Comparison of ENCODE assay signal across 8 cellular contexts in genomic region chr14:75427482-75428229, GRCh38. TPM values are rescaled to one million over a fixed set of nuclear protein-coding genes. Genes with fewer than 3 reads are reported as not detected.
DNase-seq lines count a peak whose midpoint lies in the region; ATAC-seq and TF ChIP-seq lines count a peak whose summit lies in the region.

JDP2 (plus strand) TSS chr14:75428022; CDS start chr14:75437921, 9,899 bp downstream.

- DNase-seq in AG04450 (ENCODE audit: low read depth, low spot score) (peak; percentile 55), SIG-M5 (lab: John Stamatoyannopoulos, UW) (peak; percentile 6), germinal center (ENCODE audit: low spot score) (peak; percentile 60), tibial nerve (ENCODE audit: low spot score in 2 of 2) (peak; percentile 90 to 96)
- DNase-seq in activated naive CD4-positive, alpha-beta T cell treated with anti-CD3 and anti-CD28 coated beads, Interleukin-2, amount 50 U/mL, for 72 hours (ENCODE audit: low spot score in 2 of 2), result peak in 1 of 2 donors; percentile 41

- H3K27ac ChIP-seq in AG04450 (ENCODE audit: low read depth, low read length) (peak within 1 kb of the TSS; percentile 21), tibial nerve (peak within 1 kb of the TSS; percentile 87 to 95 (median 91))

- POLR2A ChIA-PET in AG04450 (lab: Yijun Ruan, JAX), result interaction anchor here (0.5 to 1.7 kb wide), 6 partner anchors 13 to 538 kb away, joined by 3 to 8 read pairs (median 4); no protein-coding TSS in a partner anchor

- H3K36me3 ChIP-seq in neuron (ENCODE audit: insufficient read depth, low read length) (no peaks in the 10 kb centered on the region), tibial nerve (peaks cover 0 to 9% (median 0%) of the 10 kb centered on the region in 3 donors)

- peak within 1 kb of the TSS; percentile 89 for H2AFZ ChIP-seq in neuron (ENCODE audit: low read depth, low read length)

- TF ChIP-seq EP300 in tibial nerve (IDR thresholded peaks at IDR 0.05), result peak; percentile 76 to 93

- ATAC-seq in GM18867 (IDR thresholded peaks at IDR 0.05; ENCODE audit: unreplicated experiment), result peak; percentile 43
- peak; percentile 28 for ATAC-seq in HG03565 (IDR thresholded peaks at IDR 0.05; ENCODE audit: unreplicated experiment)
- peak; percentile 57 to 58 for ATAC-seq in activated naive CD4-positive, alpha-beta T cell treated with anti-CD3 and anti-CD28 coated beads, Interleukin-2, amount 50 U/mL, for 72 hours

- CTCF ChIA-PET in AG04450 (lab: Charles Lee), result interaction anchor here (0.5 to 2.7 kb wide), 3 partner anchors 9 to 116 kb away, joined by 4 to 14 read pairs (median 5); no protein-coding TSS in a partner anchor

- peak within 1 kb of the TSS; percentile 79 for H3K4me3 ChIP-seq in AG04450 (ENCODE audit: low read depth, low read length)
- peak within 1 kb of the TSS; percentile 56 for H3K4me3 ChIP-seq in neuron (ENCODE audit: low read length)
- peak within 1 kb of the TSS; percentile 61 to 83 (median 76) for H3K4me3 ChIP-seq in tibial nerve

- H3K9me3 ChIP-seq in AG04450 (ENCODE audit: control insufficient read depth, insufficient read depth, low read length) (no peaks in the 10 kb centered on the region), neuron (ENCODE audit: low read length) (peaks cover 4% of the 10 kb centered on the region), tibial nerve (no peaks in the 10 kb centered on the region)

- WGBS in tibial nerve, 2 donors, result 0 to 1% methylated on average over 31 to 46 of the region's 93 CpGs

- TF ChIP-seq POLR2A in tibial nerve (IDR thresholded peaks at IDR 0.05), result peak; percentile 42 to 82

- H3K4me1 ChIP-seq in neuron (ENCODE audit: insufficient read depth, low read length) (peaks cover 5% of the 10 kb centered on the region), tibial nerve (peaks cover 0 to 55% (median 35%) of the 10 kb centered on the region in 4 donors)

- H3K27me3 ChIP-seq in AG04450 (ENCODE audit: control insufficient read depth, insufficient read depth, low read length), result no peaks in the 10 kb centered on the region
- H3K27me3 ChIP-seq in neuron (ENCODE audit: insufficient read depth, low read length), result peaks cover 32% of the 10 kb centered on the region
- H3K27me3 ChIP-seq in tibial nerve, result no peaks in the 10 kb centered on the region

- peak; percentile 14; the same call in 1 of the 2 replicates for TF ChIP-seq CTCF in AG04450 (IDR thresholded peaks at IDR 0.05; ENCODE audit: low read depth, low read length)
- TF ChIP-seq CTCF in tibial nerve (IDR thresholded peaks at IDR 0.05), result peak; percentile 4 to 64 (median 11)

- H3K27ac Mint-ChIP-seq in activated naive CD4-positive, alpha-beta T cell treated with anti-CD3 and anti-CD28 coated beads, Interleukin-2, amount 50 U/mL, for 72 hours, result no peak within 1 kb of the TSS

- peaks cover 0 to 8% of the 10 kb centered on the region in 2 donors for H3K9me3 Mint-ChIP-seq in activated naive CD4-positive, alpha-beta T cell treated with anti-CD3 and anti-CD28 coated beads, Interleukin-2, amount 50 U/mL, for 72 hours

- peaks cover 0 to 6% of the 10 kb centered on the region in 2 donors for H3K36me3 Mint-ChIP-seq in activated naive CD4-positive, alpha-beta T cell treated with anti-CD3 and anti-CD28 coated beads, Interleukin-2, amount 50 U/mL, for 72 hours

RNA-seq across cellular contexts. Expression of gene JDP2, which starts in this region (rescaled TPM):
- 46.5 and 49.1 TPM in 2 replicates for polyA plus RNA-seq in AG04450 (2011; rRNA removed)
- 27.6 and 33.1 TPM in 2 replicates for polyA minus RNA-seq in AG04450 (2011; rRNA and poly(A)+ RNA removed)
- 1 to 10 TPM in 1 of 2 donors, under 1 TPM in 1; 0.46 to 2.0 TPM for total RNA-seq in activated naive CD4-positive, alpha-beta T cell treated with anti-CD3 and anti-CD28 coated beads, Interleukin-2, amount 50 U/mL, for 72 hours
- total RNA-seq in tibial nerve, result 100 to 1,000 TPM in 2 of 4 donors, 10 to 100 TPM in 2; 82.3 to 147 (median 106) TPM

Comparison
In these comparisons a context has a peak if more than half of its experiments do, and no peak if none do; other contexts are left out.
1. RNA of gene JDP2 (total RNA-seq): 82.3 to 147 TPM in tibial nerve; 0.46 to 2.0 TPM in activated naive CD4-positive, alpha-beta T cell treated with anti-CD3 and anti-CD28 coated beads, Interleukin-2, amount 50 U/mL, for 72 hours; every median in the first group is over 10 times any median in the second.
2. Peak in every context shown above with its lines, with median percentiles within 50 percentile points of each other: H3K4me3 ChIP-seq and ATAC-seq.